ENCODE assay signal across 2 cellular contexts in genomic region chr5:14777932-14778788, GRCh38.
TF ChIP-seq lines count a peak whose summit lies in the region.

No MANE protein-coding gene starts in this region.

TF ChIP-seq in GM23338, 12 proteins besides CTCF, POLR2A, EP300 and RAD21:
- TF ChIP-seq EZH2phosphoT487 (IDR thresholded peaks at IDR 0.05; ENCODE audit: unreplicated experiment) (no peak), EZH2 (IDR thresholded peaks at IDR 0.05; ENCODE audit: low read depth, unreplicated experiment) (no peak), ZNF331 (CRISPR knock-in tag; IDR thresholded peaks at IDR 0.05; ENCODE audit: low read depth) (no peak), JUNB (IDR thresholded peaks at IDR 0.05; ENCODE audit: unreplicated experiment) (no peak), ZNF462 (CRISPR knock-in tag; IDR thresholded peaks at IDR 0.05) (no peak), STAT1 (IDR thresholded peaks at IDR 0.05; ENCODE audit: unreplicated experiment) (no peak)

TF ChIP-seq in H1, 55 proteins besides CTCF, POLR2A, EP300 and RAD21:
- TF ChIP-seq ZNF274 (IDR thresholded peaks at IDR 0.05; ENCODE audit: borderline replicate concordance, extremely low read depth, low read length): no peak
- TF ChIP-seq SP2 (IDR thresholded peaks at IDR 0.05; ENCODE audit: low read length): no peak
- TF ChIP-seq EZH2 (IDR thresholded peaks at IDR 0.05; ENCODE audit: low read depth, low read length, severe bottlenecking): no peak
